26 cellular contexts compared by ENCODE assay signal in genomic region chr1:8899046-8899445, GRCh38. TPM values are rescaled to one million over a fixed set of nuclear protein-coding genes. Genes with fewer than 3 reads are reported as not detected.
DNase-seq lines count a peak whose midpoint lies in the region; ATAC-seq and TF ChIP-seq lines count a peak whose summit lies in the region.
"Had no signal": no experiment of that assay in that cellular context is flagged by ENCODE, and none has a peak within 500 bp of the region (broad histone marks: within the 10 kb centered on the region; RNA-seq: fewer than 3 reads in every experiment).

No MANE protein-coding gene starts in this region.

- intact Hi-C loops in CD4-positive, alpha-beta memory T cell (cut with micrococcal nuclease), result no loop called here

- peak overlapping the region; percentile 36 for H3K27ac ChIP-seq in CD4-positive, alpha-beta memory T cell (ENCODE audit: low read depth, low read length)
- H3K27ac ChIP-seq in epithelial cell of prostate (peak overlapping the region; percentile 77), neuronal stem cell (replicated peaks; ENCODE audit: low read length) (no peak overlapping the region)
- H3K27ac ChIP-seq: C4-2B, ovary, right atrium auricular region had no signal

- peaks cover 18% of the 10 kb centered on the region for H3K36me3 Mint-ChIP-seq in activated CD4-positive, alpha-beta T cell treated with anti-CD3 and anti-CD28 coated beads, Interleukin-2, amount 10 ng/mL, durations not matched to agents 7 days and 5 days (ENCODE audit: low read depth)
- H3K36me3 Mint-ChIP-seq in CD4-positive, alpha-beta memory T cell, result no peaks in the 10 kb centered on the region
- H3K36me3 Mint-ChIP-seq in activated CD8-positive, alpha-beta T cell treated with anti-CD3 and anti-CD28 coated beads, Interleukin-2, amount 10 ng/mL, durations not matched to agents 7 days and 5 days (ENCODE audit: low read depth), result peaks cover 42% of the 10 kb centered on the region
- no peaks in the 10 kb centered on the region for H3K36me3 Mint-ChIP-seq in mesothelial cell of epicardium

- no peak overlapping the region for H3K14ac ChIP-seq in neuronal stem cell (ENCODE audit: low read length)

- H3K36me3 ChIP-seq in CD4-positive, alpha-beta memory T cell (ENCODE audit: insufficient read depth, low read length), result no peaks in the 10 kb centered on the region
- no peaks in the 10 kb centered on the region for H3K36me3 ChIP-seq in neuronal stem cell (replicated peaks in 1 of 2; ENCODE audit: control insufficient read depth in 2 of 2, insufficient read depth in 2 of 2, low read length in 2 of 2)
- H3K36me3 ChIP-seq: esophagus muscularis mucosa, gastroesophageal sphincter, ovary, right atrium auricular region, thoracic aorta had no signal

- H3K9ac ChIP-seq in neuronal stem cell (ENCODE audit: low read depth, low read length, poor library complexity), result no peak overlapping the region

- H3K4me2 ChIP-seq in neuronal stem cell (ENCODE audit: insufficient read depth, low read length, poor library complexity, severe bottlenecking), result no peak overlapping the region

- no peaks in the 10 kb centered on the region for H3K27me3 ChIP-seq in CD4-positive, alpha-beta memory T cell (ENCODE audit: insufficient read depth, low read length)
- peaks cover 0 to 3% (median 0%) of the 10 kb centered on the region in 3 experiments for H3K27me3 ChIP-seq in neuronal stem cell (ENCODE audit: control insufficient read depth in 3 of 3, insufficient read depth in 3 of 3, low read depth in 1 of 3, low read length in 3 of 3)
- H3K27me3 ChIP-seq: esophagus muscularis mucosa, gastroesophageal sphincter, ovary, right atrium auricular region had no signal

- no peak overlapping the region for H2BK5ac ChIP-seq in neuronal stem cell (ENCODE audit: low read length)

- CTCF ChIA-PET in activated CD4-positive, alpha-beta T cell treated with anti-CD3 and anti-CD28 coated beads, Interleukin-2, amount 10 ng/mL, durations not matched to agents 7 days and 5 days (lab: Charles Lee), result interaction anchor here (1.3 to 1.8 kb wide), 3 partner anchors 16 to 89 kb away, joined by 4 to 6 read pairs (median 4); no protein-coding TSS in a partner anchor
- CTCF ChIA-PET in CD4-positive, alpha-beta memory T cell (lab: Charles Lee; ENCODE audit: partially characterized antibody), result interaction anchor here (1.3 to 1.8 kb wide), 2 partner anchors 40 to 90 kb away, joined by 3 to 6 read pairs; no protein-coding TSS in a partner anchor
- CTCF ChIA-PET in activated CD8-positive, alpha-beta T cell treated with anti-CD3 and anti-CD28 coated beads, Interleukin-2, amount 10 ng/mL, durations not matched to agents 7 days and 5 days (lab: Charles Lee), result interaction anchor here (0.7 to 2.1 kb wide), 3 partner anchors 19 to 106 kb away, joined by 3 to 12 read pairs (median 6); no protein-coding TSS in a partner anchor

- no peak overlapping the region for H3K18ac ChIP-seq in neuronal stem cell (ENCODE audit: low read length)

- H3K27me3 Mint-ChIP-seq in activated CD4-positive, alpha-beta T cell treated with anti-CD3 and anti-CD28 coated beads, Interleukin-2, amount 10 ng/mL, durations not matched to agents 7 days and 5 days, result no peaks in the 10 kb centered on the region
- no peaks in the 10 kb centered on the region for H3K27me3 Mint-ChIP-seq in CD4-positive, alpha-beta memory T cell
- no peaks in the 10 kb centered on the region for H3K27me3 Mint-ChIP-seq in activated CD8-positive, alpha-beta T cell treated with anti-CD3 and anti-CD28 coated beads, Interleukin-2, amount 10 ng/mL, durations not matched to agents 7 days and 5 days (ENCODE audit: low read depth)
- no peaks in the 10 kb centered on the region for H3K27me3 Mint-ChIP-seq in mesothelial cell of epicardium (ENCODE audit: low read depth)

- TF ChIP-seq CTCF in mesothelial cell of epicardium (IDR thresholded peaks at IDR 0.05; ENCODE audit: unreplicated experiment), result no peak

- no peak for DNase-seq in activated CD4-positive, alpha-beta T cell treated with anti-CD3 and anti-CD28 coated beads, Interleukin-2, amount 10 ng/mL, durations not matched to agents 7 days and 5 days
- DNase-seq in activated CD4-positive, alpha-beta T cell treated with anti-CD3 and anti-CD28 coated beads, Interleukin-2, amount 50 U/mL, for 1 hour, result no peak
- DNase-seq in CD4-positive, alpha-beta memory T cell, result no peak
- no peak for DNase-seq in activated CD8-positive, alpha-beta T cell treated with anti-CD3 and anti-CD28 coated beads, Interleukin-2, amount 10 ng/mL, durations not matched to agents 7 days and 5 days
- DNase-seq in epithelial cell of prostate (ENCODE audit: low read depth, low spot score) (no peak), neuronal stem cell (ENCODE audit: low spot score) (no peak), mesothelial cell of epicardium (ENCODE audit: low spot score in 2 of 2, unreplicated experiment in 2 of 2) (no peak)
- DNase-seq: ACHN, DMS 273 treated with DMSO at 0.1 percent for 48 hours, H9, kidney glomerular epithelial cell, mammary epithelial cell, NCI-H1092 treated with DMSO at 0.1 percent for 48 hours, NCI-H2081 treated with DMSO at 0.1 percent for 48 hours, NCI-H510A had no signal

- no peak for ATAC-seq in activated CD8-positive, alpha-beta T cell treated with anti-CD3 and anti-CD28 coated beads, Interleukin-2, amount 10 ng/mL, durations not matched to agents 7 days and 5 days
- ATAC-seq in HG02759 (IDR thresholded peaks at IDR 0.05; ENCODE audit: unreplicated experiment), result no peak
- ATAC-seq: gastroesophageal sphincter had no signal

- peak overlapping the region; percentile 97 for H3K27ac Mint-ChIP-seq in activated CD4-positive, alpha-beta T cell treated with anti-CD3 and anti-CD28 coated beads, Interleukin-2, amount 10 ng/mL, durations not matched to agents 7 days and 5 days
- H3K27ac Mint-ChIP-seq in CD4-positive, alpha-beta memory T cell, result peak overlapping the region in 6 of 7 donors; percentile 36 to 98 (median 96)
- H3K27ac Mint-ChIP-seq in activated CD8-positive, alpha-beta T cell treated with anti-CD3 and anti-CD28 coated beads, Interleukin-2, amount 10 ng/mL, durations not matched to agents 7 days and 5 days, result peak overlapping the region; percentile 96
- H3K27ac Mint-ChIP-seq in mesothelial cell of epicardium, result no peak overlapping the region
- H3K27ac Mint-ChIP-seq: H9 had no signal

- no peak overlapping the region for H2BK15ac ChIP-seq in neuronal stem cell (ENCODE audit: low read length)

- H3K4me1 Mint-ChIP-seq in activated CD4-positive, alpha-beta T cell treated with anti-CD3 and anti-CD28 coated beads, Interleukin-2, amount 10 ng/mL, durations not matched to agents 7 days and 5 days, result peaks cover 51% of the 10 kb centered on the region
- peaks cover 7 to 28% (median 18%) of the 10 kb centered on the region in 4 donors for H3K4me1 Mint-ChIP-seq in CD4-positive, alpha-beta memory T cell
- peaks cover 52% of the 10 kb centered on the region for H3K4me1 Mint-ChIP-seq in activated CD8-positive, alpha-beta T cell treated with anti-CD3 and anti-CD28 coated beads, Interleukin-2, amount 10 ng/mL, durations not matched to agents 7 days and 5 days (ENCODE audit: low read depth)
- peaks cover 16% of the 10 kb centered on the region for H3K4me1 Mint-ChIP-seq in mesothelial cell of epicardium

- H2BK12ac ChIP-seq in neuronal stem cell (ENCODE audit: low read length), result no peak overlapping the region

- H2AFZ ChIP-seq in neuronal stem cell (ENCODE audit: low read length), result no peak overlapping the region

- WGBS in neuronal stem cell (ENCODE audit: extremely low coverage in 2 of 2, insufficient read length in 2 of 2, insufficient replicate concordance in 1 of 2), 2 donors, result no CpG with 5 or more reads among the region's 7 CpGs

- H4K8ac ChIP-seq in neuronal stem cell (ENCODE audit: low read depth, low read length), result no peak overlapping the region

- peaks cover 24% of the 10 kb centered on the region for H3K4me1 ChIP-seq in CD4-positive, alpha-beta memory T cell (ENCODE audit: insufficient read depth, low read length)
- peaks cover 0 to 2% of the 10 kb centered on the region in 2 donors for H3K4me1 ChIP-seq in neuronal stem cell (ENCODE audit: control insufficient read depth in 2 of 2, insufficient read depth in 1 of 2, low read depth in 1 of 2, low read length in 2 of 2)

- POLR2A ChIA-PET in activated CD4-positive, alpha-beta T cell treated with anti-CD3 and anti-CD28 coated beads, Interleukin-2, amount 10 ng/mL, durations not matched to agents 7 days and 5 days (lab: Charles Lee), result no interaction called here
- POLR2A ChIA-PET in CD4-positive, alpha-beta memory T cell (lab: Charles Lee; ENCODE audit: partially characterized antibody), result interaction anchor here (1.0 to 1.2 kb wide), 3 partner anchors 12 to 37 kb away, joined by 3 to 4 read pairs (median 3); partner anchors contain the start of gene ENO1
- POLR2A ChIA-PET in activated CD8-positive, alpha-beta T cell treated with anti-CD3 and anti-CD28 coated beads, Interleukin-2, amount 10 ng/mL, durations not matched to agents 7 days and 5 days (lab: Charles Lee), result interaction anchor here (1.1 to 7.6 kb wide), 2 partner anchors 20 to 27 kb away, joined by 3 to 66 read pairs; partner anchors contain the start of gene ENO1

- H3K9me3 ChIP-seq in CD4-positive, alpha-beta memory T cell (ENCODE audit: control insufficient read depth in 1 of 2, low read length in 2 of 2), result no peaks in the 10 kb centered on the region
- no peaks in the 10 kb centered on the region for H3K9me3 ChIP-seq in neuronal stem cell (replicated peaks in 1 of 2; ENCODE audit: control insufficient read depth in 2 of 2, insufficient read depth in 1 of 2, low read depth in 1 of 2, low read length in 2 of 2)
- H3K9me3 ChIP-seq: esophagus muscularis mucosa, gastroesophageal sphincter, ovary, right atrium auricular region, thoracic aorta had no signal

- no peak overlapping the region for H2BK120ac ChIP-seq in neuronal stem cell (ENCODE audit: low read depth, low read length)

- H3K4ac ChIP-seq in neuronal stem cell (ENCODE audit: low read length), result no peak overlapping the region

- peaks cover 7% of the 10 kb centered on the region for H3K9me3 Mint-ChIP-seq in activated CD4-positive, alpha-beta T cell treated with anti-CD3 and anti-CD28 coated beads, Interleukin-2, amount 10 ng/mL, durations not matched to agents 7 days and 5 days
- H3K9me3 Mint-ChIP-seq in CD4-positive, alpha-beta memory T cell, result peaks cover 0 to 2% (median 0%) of the 10 kb centered on the region in 8 donors
- peaks cover 6% of the 10 kb centered on the region for H3K9me3 Mint-ChIP-seq in activated CD8-positive, alpha-beta T cell treated with anti-CD3 and anti-CD28 coated beads, Interleukin-2, amount 10 ng/mL, durations not matched to agents 7 days and 5 days (ENCODE audit: insufficient read depth)
- H3K9me3 Mint-ChIP-seq in mesothelial cell of epicardium, result no peaks in the 10 kb centered on the region

- H3K4me3 Mint-ChIP-seq in activated CD4-positive, alpha-beta T cell treated with anti-CD3 and anti-CD28 coated beads, Interleukin-2, amount 10 ng/mL, durations not matched to agents 7 days and 5 days, result no peak overlapping the region
- H3K4me3 Mint-ChIP-seq in CD4-positive, alpha-beta memory T cell, result peak overlapping the region in 1 of 8 donors; percentile 83
- no peak overlapping the region for H3K4me3 Mint-ChIP-seq in activated CD8-positive, alpha-beta T cell treated with anti-CD3 and anti-CD28 coated beads, Interleukin-2, amount 10 ng/mL, durations not matched to agents 7 days and 5 days
- H3K4me3 Mint-ChIP-seq in mesothelial cell of epicardium, result no peak overlapping the region
- H3K4me3 Mint-ChIP-seq: H9 had no signal

- no peak overlapping the region for H4K91ac ChIP-seq in neuronal stem cell (ENCODE audit: low read depth, low read length, poor library complexity)

- no peak overlapping the region for H2AK5ac ChIP-seq in neuronal stem cell (ENCODE audit: low read depth, low read length)

- H3K23ac ChIP-seq in neuronal stem cell (ENCODE audit: low read depth, low read length, poor library complexity), result no peak overlapping the region

- no peak overlapping the region for H3K4me3 ChIP-seq in CD4-positive, alpha-beta memory T cell (ENCODE audit: low read length in 2 of 2)
- H3K4me3 ChIP-seq in neuronal stem cell (ENCODE audit: low read length in 2 of 2), result no peak overlapping the region
- H3K4me3 ChIP-seq: esophagus muscularis mucosa, gastroesophageal sphincter, ovary, right atrium auricular region, thoracic aorta had no signal

- H3K79me1 ChIP-seq in neuronal stem cell (ENCODE audit: low read depth, low read length), result no peaks in the 10 kb centered on the region

RNA-seq across cellular contexts. Expression of gene ENO1, which starts 20.6 kb away (rescaled TPM):
- total RNA-seq in activated CD4-positive, alpha-beta T cell treated with anti-CD3 and anti-CD28 coated beads, Interleukin-2, amount 10 ng/mL, durations not matched to agents 7 days and 5 days, result 1,000 to 10,000 TPM; 1,608 to 1,874 TPM
- 100 to 1,000 TPM; 291 to 305 TPM for total RNA-seq in CD4-positive, alpha-beta memory T cell
- polyA plus RNA-seq in CD4-positive, alpha-beta memory T cell, result 1,000 to 10,000 TPM; 1,071 to 1,157 TPM
- total RNA-seq in activated CD8-positive, alpha-beta T cell treated with anti-CD3 and anti-CD28 coated beads, Interleukin-2, amount 10 ng/mL, durations not matched to agents 7 days and 5 days, result 1,000 to 10,000 TPM; 3,150 to 3,216 TPM
- polyA plus RNA-seq in neuronal stem cell (2013, experiment 1 of 2), result 492 TPM
- 487 TPM for polyA plus RNA-seq in neuronal stem cell (2013, experiment 2 of 2)
- total RNA-seq in mesothelial cell of epicardium, result 1,024 to 1,067 TPM (median 1,030 TPM) in 3 replicates

RNA-seq across cellular contexts. Expression of gene CA6, which starts 46.6 kb away (rescaled TPM):
- total RNA-seq in activated CD4-positive, alpha-beta T cell treated with anti-CD3 and anti-CD28 coated beads, Interleukin-2, amount 10 ng/mL, durations not matched to agents 7 days and 5 days, result under 1 TPM; 0.25 to 0.31 TPM
- total RNA-seq in CD4-positive, alpha-beta memory T cell, result not detected
- polyA plus RNA-seq in CD4-positive, alpha-beta memory T cell, result 1 to 10 TPM in 1 of 2 donors, under 1 TPM in 1; 0.35 to 2.5 TPM
- total RNA-seq in activated CD8-positive, alpha-beta T cell treated with anti-CD3 and anti-CD28 coated beads, Interleukin-2, amount 10 ng/mL, durations not matched to agents 7 days and 5 days, result 1 to 10 TPM; 6.3 to 6.4 TPM
- polyA plus RNA-seq in neuronal stem cell (2013, experiment 1 of 2), result not detected
- not detected for polyA plus RNA-seq in neuronal stem cell (2013, experiment 2 of 2)
- total RNA-seq in mesothelial cell of epicardium, result not detected in 3 replicates
- total RNA-seq: cardiac septum, esophagus muscularis mucosa, gastroesophageal sphincter, H9, HT1080, LHCN-M2, ovary, right atrium auricular region, RPMI7951, thoracic aorta had no signal
- polyA plus RNA-seq: ovary had no signal
